In genomic region chr3:39501982-39502837, GRCh38 we compare ENCODE assay signal across 14 cellular contexts. TPM values are rescaled to one million over a fixed set of nuclear protein-coding genes. Genes with fewer than 3 reads are reported as not detected.
DNase-seq lines count a peak whose midpoint lies in the region; ATAC-seq and TF ChIP-seq lines count a peak whose summit lies in the region.
"Had no signal": no experiment of that assay in that cellular context is flagged by ENCODE, and none has a peak within 500 bp of the region (broad histone marks: within the 10 kb centered on the region; RNA-seq: fewer than 3 reads in every experiment).

No MANE protein-coding gene starts in this region.

- H3K4me1 ChIP-seq in parathyroid adenoma: no peaks in the 10 kb centered on the region

- ATAC-seq in esophagus mucosa (peak; percentile 31), HG02678 (IDR thresholded peaks at IDR 0.05; ENCODE audit: unreplicated experiment) (no peak)

- DNase-seq in Daoy (ENCODE audit: low read depth) (peak; percentile 9), NCI-H526 treated with DMSO at 0.1 percent for 48 hours (lab: John Stamatoyannopoulos, UW) (peak; percentile 10), OCI-M2 (lab: John Stamatoyannopoulos, UW; ENCODE audit: unreplicated experiment) (no peak)
- DNase-seq in activated CD4-positive, CD25-positive, alpha-beta regulatory T cell treated with anti-CD3 and anti-CD28 coated beads, Interleukin-2, amount 50 U/mL, for 72 hours: no peak
- no peak for DNase-seq in activated CD8-positive, alpha-beta memory T cell treated with anti-CD3 and anti-CD28 coated beads, Interleukin-2, amount 50 U/mL, for 48 hours
- DNase-seq: activated CD8-positive, alpha-beta memory T cell treated with anti-CD3 and anti-CD28 coated beads for 24 hours; activated naive CD4-positive, alpha-beta T cell treated with anti-CD3 and anti-CD28 coated beads for 36 hours; GDM1 had no signal

- H3K27me3 ChIP-seq in parathyroid adenoma (ENCODE audit: control insufficient read depth, insufficient read depth, low read length): no peaks in the 10 kb centered on the region

- H3K27ac ChIP-seq in parathyroid adenoma: no peak overlapping the region
- H3K27ac ChIP-seq: C4-2B had no signal

- TF ChIP-seq CTCF in parathyroid adenoma (IDR thresholded peaks at IDR 0.05): no peak

- no peaks in the 10 kb centered on the region for H3K36me3 ChIP-seq in parathyroid adenoma (ENCODE audit: control insufficient read depth, insufficient read depth, low read length)

- H3K4me2 ChIP-seq in parathyroid adenoma (ENCODE audit: low read length): peak overlapping the region; percentile 14

- H2AFZ ChIP-seq in parathyroid adenoma: peak overlapping the region; percentile 70

- H3K9ac ChIP-seq in parathyroid adenoma: no peak overlapping the region

- H3K9me3 ChIP-seq in parathyroid adenoma (ENCODE audit: control insufficient read depth, low read length): no peaks in the 10 kb centered on the region

- no peaks in the 10 kb centered on the region for H3K79me2 ChIP-seq in parathyroid adenoma

- no peak overlapping the region for H3K4me3 ChIP-seq in parathyroid adenoma (ENCODE audit: low read depth, low read length)

RNA-seq across cellular contexts. Expression of gene MOBP, which starts 34.7 kb away (rescaled TPM):
- not detected in 2 replicates for total RNA-seq in Daoy (2014; rRNA removed; shearing (Covaris generic))
- not detected for total RNA-seq in esophagus mucosa
- total RNA-seq: activated naive CD4-positive, alpha-beta T cell treated with anti-CD3 and anti-CD28 coated beads for 36 hours; NCI-H460; renal cortical epithelial cell had no signal

Comparison
In these comparisons a context has a peak if more than half of its experiments do, and no peak if none do; other contexts are left out.
1. DNase-seq: peak in Daoy (single experiment) and NCI-H526 treated with DMSO at 0.1 percent for 48 hours (single experiment); none in activated CD4-positive, CD25-positive, alpha-beta regulatory T cell treated with anti-CD3 and anti-CD28 coated beads, Interleukin-2, amount 50 U/mL, for 72 hours (single experiment), OCI-M2 (single experiment) and activated CD8-positive, alpha-beta memory T cell treated with anti-CD3 and anti-CD28 coated beads, Interleukin-2, amount 50 U/mL, for 48 hours (single experiment).